16 cellular contexts compared by ENCODE assay signal in the genomic region with DNA sequence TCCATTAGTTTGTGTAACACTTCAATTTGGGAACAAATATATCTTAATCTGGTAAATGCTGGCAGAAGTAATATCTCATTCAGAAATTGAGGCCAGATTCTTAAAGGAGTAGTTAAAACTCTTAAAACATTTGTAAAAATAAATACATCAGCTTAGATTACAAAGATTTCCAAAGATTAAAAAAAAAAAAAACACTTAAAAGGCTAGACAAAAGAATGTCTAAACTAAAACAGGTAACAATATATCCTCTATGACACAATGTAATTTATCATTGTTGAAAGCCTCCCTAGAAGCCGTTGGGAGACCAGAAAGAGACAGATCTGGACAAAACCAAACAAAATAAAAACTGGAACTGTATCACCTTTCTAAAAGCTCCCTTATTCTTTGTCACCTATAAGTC. TPM values are rescaled to one million over a fixed set of nuclear protein-coding genes. Genes with fewer than 3 reads are reported as not detected.
DNase-seq lines count a peak whose midpoint lies in the region; ATAC-seq and TF ChIP-seq lines count a peak whose summit lies in the region.
"Had no signal": no experiment of that assay in that cellular context is flagged by ENCODE, and none has a peak within 500 bp of the region (broad histone marks: within the 10 kb centered on the region; RNA-seq: fewer than 3 reads in every experiment).

No MANE protein-coding gene starts in this region.

- H3K36me3 Mint-ChIP-seq in natural killer cell = no peaks in the 10 kb centered on the region
- H3K36me3 Mint-ChIP-seq: memory B cell had no signal

- peak overlapping the region; percentile 52 for H3K4me3 Mint-ChIP-seq in natural killer cell

- no peaks in the 10 kb centered on the region for H3K27me3 ChIP-seq in BLaER1 treated with 17β-estradiol and CSF1 and Interleukin-3, amounts not matched to agents 10 nM and 100 nM
- no peaks in the 10 kb centered on the region for H3K27me3 ChIP-seq in adipocyte (replicated peaks; ENCODE audit: control insufficient read depth, insufficient read depth, low read length)
- H3K27me3 ChIP-seq in thyroid gland = no peaks in the 10 kb centered on the region
- H3K27me3 ChIP-seq in esophagus muscularis mucosa = no peaks in the 10 kb centered on the region
- H3K27me3 ChIP-seq: cardiac muscle cell had no signal

- 0 out of 22 replicates have a peak overlapping the region, but pooled peaks of 1 of the 11 experiments have one; percentile 98 for H3K9ac ChIP-seq in BLaER1 treated with 17β-estradiol and CSF1 and Interleukin-3, amounts not matched to agents 10 nM and 100 nM
- no peak overlapping the region for H3K9ac ChIP-seq in adipocyte (ENCODE audit: low read length)

- H3K36me3 ChIP-seq in BLaER1 treated with 17β-estradiol and CSF1 and Interleukin-3, amounts not matched to agents 10 nM and 100 nM = peaks cover 0 to 19% (median 14%) of the 10 kb centered on the region in 11 experiments; a peak in 14 of 22 replicates
- H3K36me3 ChIP-seq in adipocyte (ENCODE audit: control insufficient read depth, insufficient read depth, low read length, severe bottlenecking) (no peaks in the 10 kb centered on the region), thyroid gland (no peaks in the 10 kb centered on the region), esophagus muscularis mucosa (no peaks in the 10 kb centered on the region)
- H3K36me3 ChIP-seq: cardiac muscle cell had no signal

- no peaks in the 10 kb centered on the region for H3K27me3 Mint-ChIP-seq in natural killer cell (ENCODE audit: low read depth in 2 of 2)
- H3K27me3 Mint-ChIP-seq: memory B cell had no signal

- no peak for DNase-seq in HEK293T (ENCODE audit: extremely low spot score)
- no peak for DNase-seq in adipocyte (ENCODE audit: low read depth)
- DNase-seq in natural killer cell = no peak
- DNase-seq in thyroid gland = no peak
- DNase-seq in esophagus muscularis mucosa (ENCODE audit: extremely low spot score) = no peak
- no peak for DNase-seq in RWPE1 (ENCODE audit: low spot score)
- DNase-seq: activated naive CD4-positive, alpha-beta T cell treated with anti-CD3 and anti-CD28 coated beads, Interleukin-2, amount 50 U/mL, for 16 hours; AML-193; NCI-H1436; small intestine; stimulated activated naive CD4-positive, alpha-beta T cell treated with Interleukin-2 at 50 U/mL for 16 hours had no signal

- peaks cover 58 to 82% (median 77%) of the 10 kb centered on the region in 11 experiments for H4K20me1 ChIP-seq in BLaER1 treated with 17β-estradiol and CSF1 and Interleukin-3, amounts not matched to agents 10 nM and 100 nM

- H3K4me3 ChIP-seq in BLaER1 treated with 17β-estradiol and CSF1 and Interleukin-3, amounts not matched to agents 10 nM and 100 nM = no peak overlapping the region
- peak overlapping the region; percentile 57 for H3K4me3 ChIP-seq in adipocyte (ENCODE audit: low read length)
- no peak overlapping the region for H3K4me3 ChIP-seq in thyroid gland (replicated peaks in 1 of 3)
- no peak overlapping the region for H3K4me3 ChIP-seq in esophagus muscularis mucosa
- H3K4me3 ChIP-seq: cardiac muscle cell had no signal

- no peak for TF ChIP-seq EP300 in esophagus muscularis mucosa (IDR thresholded peaks at IDR 0.05)

- POLR2A ChIA-PET in HEK293T (lab: Yijun Ruan, JAX) (no interaction called here), RWPE1 (lab: Yijun Ruan, JAX; ENCODE audit: low non-redundant PET) (no interaction called here)

- TF ChIP-seq POLR2A in thyroid gland (IDR thresholded peaks at IDR 0.05) (no peak), esophagus muscularis mucosa (IDR thresholded peaks at IDR 0.05; ENCODE audit: low read depth) (no peak)

- WGBS in thyroid gland, 2 donors = 33 to 40% methylated on average over 1 of the region's 1 CpG
- WGBS in esophagus muscularis mucosa = 11% methylated on average over 1 of the region's 1 CpG

- peaks cover 30 to 58% (median 52%) of the 10 kb centered on the region in 10 experiments for H3K4me1 ChIP-seq in BLaER1 treated with 17β-estradiol and CSF1 and Interleukin-3, amounts not matched to agents 10 nM and 100 nM
- peaks cover 43% of the 10 kb centered on the region for H3K4me1 ChIP-seq in adipocyte (ENCODE audit: control insufficient read depth, insufficient read depth, low read length)
- peaks cover 27 to 41% of the 10 kb centered on the region in 2 donors for H3K4me1 ChIP-seq in thyroid gland
- H3K4me1 ChIP-seq in esophagus muscularis mucosa = peaks cover 27 to 77% (median 72%) of the 10 kb centered on the region in 4 donors

- intact Hi-C loops in natural killer cell (cut with micrococcal nuclease) = loop anchor here (5.0 to 10.0 kb wide), 3 partner anchors 62 to 285 kb away; partner anchors contain the start of gene UBTF
- intact Hi-C loops in thyroid gland (cut with DNase I) = no loop called here
- intact Hi-C loops in esophagus muscularis mucosa (cut with DNase I) = loop anchor here (10.0 kb wide), 1 partner anchor 85 kb away; no protein-coding TSS in a partner anchor

- H3K4me1 Mint-ChIP-seq in natural killer cell = peaks cover 70 to 76% of the 10 kb centered on the region in 2 donors

- no peak for ATAC-seq in natural killer cell
- ATAC-seq in HG02763 (IDR thresholded peaks at IDR 0.05; ENCODE audit: unreplicated experiment) = no peak

- no peaks in the 10 kb centered on the region for H3K9me3 Mint-ChIP-seq in natural killer cell
- H3K9me3 Mint-ChIP-seq: memory B cell had no signal

- no peak overlapping the region for H3K27ac ChIP-seq in BLaER1 treated with 17β-estradiol and CSF1 and Interleukin-3, amounts not matched to agents 10 nM and 100 nM
- H3K27ac ChIP-seq in thyroid gland (no peak overlapping the region), esophagus muscularis mucosa (replicated peaks in 1 of 4) (no peak overlapping the region), RWPE1 (no peak overlapping the region)
- H3K27ac ChIP-seq: cardiac muscle cell, VCaP had no signal

- CTCF ChIA-PET in HEK293T (lab: Yijun Ruan, JAX) = interaction anchor here (1.3 kb wide), 1 partner anchor 12 kb away, joined by 4 read pairs; no protein-coding TSS in a partner anchor
- CTCF ChIA-PET in RWPE1 (lab: Yijun Ruan, JAX) = interaction anchor here (0.8 kb wide), 1 partner anchor 57 kb away, joined by 3 read pairs; no protein-coding TSS in a partner anchor

- H3K27ac Mint-ChIP-seq in natural killer cell = peak overlapping the region in 1 of 2 donors; percentile 48
- H3K27ac Mint-ChIP-seq: memory B cell had no signal

- no peak for TF ChIP-seq CTCF in natural killer cell (IDR thresholded peaks at IDR 0.05)
- no peak for TF ChIP-seq CTCF in thyroid gland (IDR thresholded peaks at IDR 0.05)
- TF ChIP-seq CTCF in esophagus muscularis mucosa (IDR thresholded peaks at IDR 0.05) = no peak
- no peak for TF ChIP-seq CTCF in RWPE1 (conservative IDR thresholded peaks at IDR 0.05; ENCODE audit: low read depth)

- H3K4me2 ChIP-seq in BLaER1 treated with 17β-estradiol and CSF1 and Interleukin-3, amounts not matched to agents 10 nM and 100 nM = peak overlapping the region; percentile 16 to 98 (median 89); a peak in 18 of 22 replicates

- H3K9me3 ChIP-seq in BLaER1 treated with 17β-estradiol and CSF1 and Interleukin-3, amounts not matched to agents 10 nM and 100 nM (replicated peaks in 1 of 11) = no peaks in the 10 kb centered on the region
- H3K9me3 ChIP-seq in adipocyte (ENCODE audit: control insufficient read depth, low read length) (no peaks in the 10 kb centered on the region), thyroid gland (no peaks in the 10 kb centered on the region), esophagus muscularis mucosa (no peaks in the 10 kb centered on the region)

TF ChIP-seq in HEK293T, 16 proteins besides CTCF, POLR2A, EP300 and RAD21:
- TF ChIP-seq NFRKB (IDR thresholded peaks at IDR 0.05) (no peak), SP1 (IDR thresholded peaks at IDR 0.05) (no peak), BHLHE40 (IDR thresholded peaks at IDR 0.05; ENCODE audit: borderline replicate concordance) (no peak), L3MBTL2 (conservative IDR thresholded peaks at IDR 0.05) (no peak), HDGF (IDR thresholded peaks at IDR 0.05; ENCODE audit: borderline replicate concordance) (no peak), CTBP1 (IDR thresholded peaks at IDR 0.05; ENCODE audit: borderline replicate concordance) (0 out of 2 replicates have a peak, but pooled peaks have one; percentile 36), SUZ12 (IDR thresholded peaks at IDR 0.05) (no peak), FOXA1 (IDR thresholded peaks at IDR 0.05) (no peak), PKNOX1 (IDR thresholded peaks at IDR 0.05) (peak; percentile 84), TARDBP (IDR thresholded peaks at IDR 0.05) (no peak), FOXM1 (IDR thresholded peaks at IDR 0.05; ENCODE audit: borderline replicate concordance) (no peak), FOXK2 (IDR thresholded peaks at IDR 0.05) (no peak), ZNF384 (IDR thresholded peaks at IDR 0.05) (peak; percentile 74), ARNT (IDR thresholded peaks at IDR 0.05) (no peak), ELF4 (IDR thresholded peaks at IDR 0.05) (no peak), LEF1 (IDR thresholded peaks at IDR 0.05; ENCODE audit: borderline replicate concordance) (no peak)

RNA-seq across cellular contexts. Expression of gene GPATCH8, which starts 3.5 kb away (rescaled TPM):
- total RNA-seq in natural killer cell (100 to 1,000 TPM; 104 to 111 (median 109) TPM), thyroid gland (100 to 1,000 TPM in 1 of 4 donors, 10 to 100 TPM in 3; 52.7 to 106 (median 57.7) TPM), esophagus muscularis mucosa (10 to 100 TPM; 21.0 to 51.1 (median 27.9) TPM)

RNA-seq across cellular contexts. Expression of gene FZD2, which starts 57.6 kb away (rescaled TPM):
- total RNA-seq in natural killer cell = under 1 TPM; 0.27 to 0.55 (median 0.33) TPM
- 1 to 10 TPM; 1.8 to 7.1 (median 4.5) TPM for total RNA-seq in thyroid gland
- 1 to 10 TPM; 1.7 to 3.4 (median 1.9) TPM for total RNA-seq in esophagus muscularis mucosa
